13 cellular contexts compared by ENCODE assay signal in genomic region chr17:70173646-70174045, GRCh38. TPM values are rescaled to one million over a fixed set of nuclear protein-coding genes. Genes with fewer than 3 reads are reported as not detected.
"Had no signal": no experiment of that assay in that cellular context is flagged by ENCODE, and none has a peak within 500 bp of the region (broad histone marks: within the 10 kb centered on the region; RNA-seq: fewer than 3 reads in every experiment).

No MANE protein-coding gene starts in this region.

- H3K27ac Mint-ChIP-seq: activated CD4-positive, alpha-beta memory T cell treated with anti-CD3 and anti-CD28 coated beads, Interleukin-2, amount 10 ng/mL, durations not matched to agents 7 days and 5 days; activated naive CD8-positive, alpha-beta T cell treated with anti-CD3 and anti-CD28 coated beads, Interleukin-2, amount 10 ng/mL, durations not matched to agents 7 days and 5 days; memory B cell; nephron; T-cell had no signal

- H3K36me3 Mint-ChIP-seq: activated naive CD8-positive, alpha-beta T cell treated with anti-CD3 and anti-CD28 coated beads, Interleukin-2, amount 10 ng/mL, durations not matched to agents 7 days and 5 days; memory B cell; T-cell had no signal

- H3K4me3 ChIP-seq: SK-N-MC, smooth muscle cell, tibial artery had no signal

- H3K4me3 Mint-ChIP-seq: activated CD4-positive, alpha-beta memory T cell treated with anti-CD3 and anti-CD28 coated beads, Interleukin-2, amount 10 ng/mL, durations not matched to agents 7 days and 5 days; activated naive CD8-positive, alpha-beta T cell treated with anti-CD3 and anti-CD28 coated beads, Interleukin-2, amount 10 ng/mL, durations not matched to agents 7 days and 5 days; memory B cell; T-cell had no signal

- ATAC-seq: left colon, T-cell had no signal

- DNase-seq: activated CD4-positive, alpha-beta memory T cell treated with anti-CD3 and anti-CD28 coated beads, Interleukin-2, amount 10 ng/mL, durations not matched to agents 7 days and 5 days; activated naive CD8-positive, alpha-beta T cell treated with anti-CD3 and anti-CD28 coated beads, Interleukin-2, amount 10 ng/mL, durations not matched to agents 7 days and 5 days; activated T-cell treated with anti-CD3 and anti-CD28 coated beads, Interleukin-2, amount 50 U/mL, for 48 hours; aorta; hippocampal formation; left colon; T-cell; tibial artery had no signal

- H3K9me3 Mint-ChIP-seq: activated CD4-positive, alpha-beta memory T cell treated with anti-CD3 and anti-CD28 coated beads, Interleukin-2, amount 10 ng/mL, durations not matched to agents 7 days and 5 days; activated naive CD8-positive, alpha-beta T cell treated with anti-CD3 and anti-CD28 coated beads, Interleukin-2, amount 10 ng/mL, durations not matched to agents 7 days and 5 days; nephron had no signal

- H3K4me2 ChIP-seq: smooth muscle cell had no signal

- H3K9me3 ChIP-seq: tibial artery had no signal

- H3K27ac ChIP-seq: SK-N-MC, tibial artery, VCaP had no signal

RNA-seq across cellular contexts. Expression of gene KCNJ2, which starts 4.3 kb away (rescaled TPM):
- total RNA-seq: activated CD4-positive, alpha-beta memory T cell treated with anti-CD3 and anti-CD28 coated beads, Interleukin-2, amount 10 ng/mL, durations not matched to agents 7 days and 5 days; activated naive CD8-positive, alpha-beta T cell treated with anti-CD3 and anti-CD28 coated beads, Interleukin-2, amount 10 ng/mL, durations not matched to agents 7 days and 5 days had no signal
